In the genomic region with DNA sequence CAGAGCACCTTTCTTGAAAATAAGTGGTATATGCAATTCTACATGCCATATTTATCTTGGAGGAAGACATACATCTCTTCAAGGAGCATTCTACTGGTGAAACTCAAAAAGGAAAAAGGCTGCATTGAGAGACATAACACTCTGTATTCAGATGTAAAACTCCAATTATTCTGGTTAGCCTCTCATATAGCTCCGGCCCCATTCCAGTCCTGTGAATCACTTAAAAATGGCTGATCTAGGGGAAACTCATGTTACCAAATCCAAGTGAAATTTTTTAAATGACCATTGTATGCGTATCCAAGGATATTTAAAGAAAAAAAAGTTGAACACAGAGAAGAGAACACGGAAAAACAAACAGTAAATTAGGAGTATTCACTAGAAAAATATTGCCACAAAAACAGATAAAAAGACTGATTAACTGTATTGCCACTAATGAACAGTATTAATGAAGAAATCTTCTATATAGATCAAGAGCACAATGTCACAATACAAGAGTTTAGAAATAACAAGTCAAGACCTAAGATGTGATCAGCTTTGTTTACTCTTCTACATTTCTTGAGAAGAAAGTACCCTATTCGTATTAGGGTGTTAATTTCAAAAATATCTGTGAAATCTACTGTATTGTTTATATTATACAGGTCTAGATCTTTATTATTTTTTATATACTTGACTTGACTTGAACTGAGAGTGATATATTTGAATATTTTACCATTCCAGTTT, we compare ENCODE assay signal across 25 cellular contexts.
"Had no signal": no experiment of that assay in that cellular context is flagged by ENCODE, and none has a peak within 500 bp of the region (broad histone marks: within the 10 kb centered on the region; RNA-seq: fewer than 3 reads in every experiment).

No MANE protein-coding gene starts in this region.

- H3K27ac Mint-ChIP-seq: activated CD4-positive, alpha-beta T cell treated with anti-CD3 and anti-CD28 coated beads, Interleukin-2, amount 10 ng/mL, durations not matched to agents 7 days and 5 days; activated CD8-positive, alpha-beta T cell treated with anti-CD3 and anti-CD28 coated beads, Interleukin-2, amount 10 ng/mL, durations not matched to agents 7 days and 5 days; activated naive CD8-positive, alpha-beta T cell treated with anti-CD3 and anti-CD28 coated beads, Interleukin-2, amount 10 ng/mL, durations not matched to agents 7 days and 5 days; activated T-cell treated with anti-CD3 and anti-CD28 coated beads, Interleukin-2, amount 50 U/mL, for 24 hours; activated T-helper 2 cell treated with anti-CD3 and anti-CD28 coated beads, Interferon-gamma antibody, Interleukin-2, Interleukin-4, amounts not matched to agents 10 μg/mL and 5 μg/mL and 100 μg/mL, durations not matched to agents 14 hours and 24 hours and 36 hours; endodermal cell; nephron progenitor cell; stimulated activated naive CD8-positive, alpha-beta T cell treated with anti-CD3 and anti-CD28 coated beads, Interleukin-15, amount 100 ng/mL, for 72 hours had no signal

- ATAC-seq: activated CD4-positive, CD25-positive, alpha-beta regulatory T cell treated with anti-CD3 and anti-CD28 coated beads, Interleukin-2, amount 50 U/mL, for 24 hours; activated CD8-positive, alpha-beta T cell treated with anti-CD3 and anti-CD28 coated beads, Interleukin-2, amount 10 ng/mL, durations not matched to agents 7 days and 5 days; body of pancreas; stimulated activated naive CD8-positive, alpha-beta T cell treated with anti-CD3 and anti-CD28 coated beads, Interleukin-15, amount 100 ng/mL, for 72 hours had no signal

- H3K4me1 Mint-ChIP-seq: nephron progenitor cell had no signal

- H3K36me3 Mint-ChIP-seq: activated naive CD8-positive, alpha-beta T cell treated with anti-CD3 and anti-CD28 coated beads, Interleukin-2, amount 10 ng/mL, durations not matched to agents 7 days and 5 days had no signal

- DNase-seq: activated CD4-positive, alpha-beta T cell treated with anti-CD3 and anti-CD28 coated beads, Interleukin-2, amount 10 ng/mL, durations not matched to agents 7 days and 5 days; activated CD8-positive, alpha-beta T cell treated with anti-CD3 and anti-CD28 coated beads, Interleukin-2, amount 10 ng/mL, durations not matched to agents 7 days and 5 days; activated naive CD4-positive, alpha-beta T cell treated with Interleukin-2 at 50 U/mL for 16 hours; activated naive CD8-positive, alpha-beta T cell treated with anti-CD3 and anti-CD28 coated beads, Interleukin-2, amount 10 ng/mL, durations not matched to agents 7 days and 5 days; activated T-cell treated with anti-CD3 and anti-CD28 coated beads, Interleukin-2, amount 50 U/mL, for 24 hours; amygdala; body of pancreas; central memory CD4-positive, alpha-beta T cell; endodermal cell; foreskin melanocyte; glutamatergic neuron; hippocampal formation; islet precursor cell; midbrain; nephron progenitor cell; nucleus accumbens; posterior cingulate gyrus; stimulated activated naive CD8-positive, alpha-beta T cell treated with anti-CD3 and anti-CD28 coated beads, Interleukin-15, amount 100 ng/mL, for 72 hours; T-helper 1 cell; T-helper 9 cell had no signal

- H3K4me3 ChIP-seq: body of pancreas, lung, skin epidermis, suprapubic skin had no signal

- H3K4me3 Mint-ChIP-seq: activated CD4-positive, alpha-beta T cell treated with anti-CD3 and anti-CD28 coated beads, Interleukin-2, amount 10 ng/mL, durations not matched to agents 7 days and 5 days; activated CD8-positive, alpha-beta T cell treated with anti-CD3 and anti-CD28 coated beads, Interleukin-2, amount 10 ng/mL, durations not matched to agents 7 days and 5 days; activated naive CD8-positive, alpha-beta T cell treated with anti-CD3 and anti-CD28 coated beads, Interleukin-2, amount 10 ng/mL, durations not matched to agents 7 days and 5 days; activated T-cell treated with anti-CD3 and anti-CD28 coated beads, Interleukin-2, amount 50 U/mL, for 24 hours; endodermal cell; nephron progenitor cell; stimulated activated naive CD8-positive, alpha-beta T cell treated with anti-CD3 and anti-CD28 coated beads, Interleukin-15, amount 100 ng/mL, for 72 hours had no signal

- H3K27me3 ChIP-seq: body of pancreas, suprapubic skin had no signal

- H3K9me3 Mint-ChIP-seq: activated CD4-positive, alpha-beta T cell treated with anti-CD3 and anti-CD28 coated beads, Interleukin-2, amount 10 ng/mL, durations not matched to agents 7 days and 5 days; activated naive CD8-positive, alpha-beta T cell treated with anti-CD3 and anti-CD28 coated beads, Interleukin-2, amount 10 ng/mL, durations not matched to agents 7 days and 5 days; activated T-cell treated with anti-CD3 and anti-CD28 coated beads, Interleukin-2, amount 50 U/mL, for 24 hours; activated T-helper 2 cell treated with anti-CD3 and anti-CD28 coated beads, Interferon-gamma antibody, Interleukin-2, Interleukin-4, amounts not matched to agents 10 μg/mL and 5 μg/mL and 100 μg/mL, durations not matched to agents 14 hours and 24 hours and 36 hours; nephron progenitor cell; stimulated activated naive CD8-positive, alpha-beta T cell treated with anti-CD3 and anti-CD28 coated beads, Interleukin-15, amount 100 ng/mL, for 72 hours had no signal

- H3K27ac ChIP-seq: body of pancreas, skin epidermis, suprapubic skin had no signal

- H3K4me1 ChIP-seq: body of pancreas, suprapubic skin had no signal

- H3K36me3 ChIP-seq: suprapubic skin had no signal

- H3K27me3 Mint-ChIP-seq: stimulated activated naive CD8-positive, alpha-beta T cell treated with anti-CD3 and anti-CD28 coated beads, Interleukin-15, amount 100 ng/mL, for 72 hours had no signal

- H3K9me3 ChIP-seq: body of pancreas, suprapubic skin had no signal
